ENCODE assay signal across 8 cellular contexts in genomic region chr20:32333988-32334885, GRCh38. TPM values are rescaled to one million over a fixed set of nuclear protein-coding genes. Genes with fewer than 3 reads are reported as not detected.
DNase-seq lines count a peak whose midpoint lies in the region; ATAC-seq and TF ChIP-seq lines count a peak whose summit lies in the region.

No MANE protein-coding gene starts in this region.

- POLR2A ChIA-PET in GM10248 (lab: Yijun Ruan, JAX) = no interaction called here

- no peak for TF ChIP-seq CTCF in GM10248 (IDR thresholded peaks at IDR 0.05; ENCODE audit: control extremely low read depth, extremely low read depth, low read depth, missing control alignments)

- peaks cover 29% of the 10 kb centered on the region for H3K36me3 Mint-ChIP-seq in activated T-cell treated with anti-CD3 and anti-CD28 coated beads, Interleukin-2, amount 50 U/mL, for 4 hours (ENCODE audit: insufficient read depth)
- H3K36me3 Mint-ChIP-seq in immature natural killer cell = peaks cover 11 to 32% (median 17%) of the 10 kb centered on the region in 3 donors

- H3K27me3 Mint-ChIP-seq in activated T-cell treated with anti-CD3 and anti-CD28 coated beads, Interleukin-2, amount 50 U/mL, for 4 hours (ENCODE audit: low read depth) = no peaks in the 10 kb centered on the region
- peaks cover 0 to 3% (median 0%) of the 10 kb centered on the region in 3 donors for H3K27me3 Mint-ChIP-seq in immature natural killer cell (ENCODE audit: low read depth in 3 of 3)

- no peaks in the 10 kb centered on the region for H3K9me3 Mint-ChIP-seq in activated T-cell treated with anti-CD3 and anti-CD28 coated beads, Interleukin-2, amount 50 U/mL, for 4 hours
- no peaks in the 10 kb centered on the region for H3K9me3 Mint-ChIP-seq in immature natural killer cell

- peak overlapping the region; percentile 36 to 95 (median 70) for H3K27ac Mint-ChIP-seq in immature natural killer cell

- peak; percentile 4 for ATAC-seq in HG03378 (IDR thresholded peaks at IDR 0.05; ENCODE audit: unreplicated experiment)
- ATAC-seq in activated T-cell treated with anti-CD3 and anti-CD28 coated beads, Interleukin-2, amount 50 U/mL, for 4 hours = peak; percentile 28 to 46

- DNase-seq in GM10248 (ENCODE audit: extremely low spot score) (peak; percentile 36), immature natural killer cell (peak in 1 of 3 donors; percentile 25), NK-92 (lab: John Stamatoyannopoulos, UW; ENCODE audit: unreplicated experiment) (no peak), foreskin melanocyte (no peak)
- peak; percentile 35 for DNase-seq in activated T-cell treated with anti-CD3 and anti-CD28 coated beads, Interleukin-2, amount 50 U/mL, for 4 hours
- peak; percentile 28 to 47 for DNase-seq in stimulated activated CD8-positive, alpha-beta memory T cell treated with anti-CD3 and anti-CD28 coated beads, Interleukin-2, amount 100 ng/mL, for 48 hours (ENCODE audit: low read depth in 2 of 2)
- DNase-seq in effector CD8-positive, alpha-beta T cell (lab: John Stamatoyannopoulos, UW) = no peak

- CTCF ChIA-PET in GM10248 (lab: Yijun Ruan, JAX) = interaction anchor here (2.3 kb wide), 1 partner anchor 122 kb away, joined by 5 read pairs; no protein-coding TSS in a partner anchor

- H3K4me1 Mint-ChIP-seq in activated T-cell treated with anti-CD3 and anti-CD28 coated beads, Interleukin-2, amount 50 U/mL, for 4 hours (ENCODE audit: low read depth) = peaks cover 43% of the 10 kb centered on the region
- peaks cover 5 to 14% of the 10 kb centered on the region in 2 donors for H3K4me1 Mint-ChIP-seq in immature natural killer cell

- peak overlapping the region; percentile 37 for H3K4me3 Mint-ChIP-seq in activated T-cell treated with anti-CD3 and anti-CD28 coated beads, Interleukin-2, amount 50 U/mL, for 4 hours
- peak overlapping the region in 2 of 5 donors; percentile 43 to 72 for H3K4me3 Mint-ChIP-seq in immature natural killer cell

RNA-seq across cellular contexts. Expression of gene ASXL1, which starts 23.9 kb away (rescaled TPM):
- 100 to 1,000 TPM; 138 to 194 (median 149) TPM for total RNA-seq in activated T-cell treated with anti-CD3 and anti-CD28 coated beads, Interleukin-2, amount 50 U/mL, for 4 hours
- polyA plus RNA-seq in immature natural killer cell = 10 to 100 TPM in 1 of 3 donors, 1 to 10 TPM in 2; 2.9 to 11.0 (median 5.3) TPM

RNA-seq across cellular contexts. Expression of gene KIF3B, which starts 56.8 kb away (rescaled TPM):
- total RNA-seq in activated T-cell treated with anti-CD3 and anti-CD28 coated beads, Interleukin-2, amount 50 U/mL, for 4 hours = 10 to 100 TPM; 69.3 to 90.4 (median 78.9) TPM
- polyA plus RNA-seq in immature natural killer cell = 1 to 10 TPM; 1.1 to 3.2 (median 1.4) TPM

Comparison
In these comparisons a context has a peak if more than half of its experiments do, and no peak if none do; other contexts are left out.
1. DNase-seq: peak in GM10248 (single experiment), activated T-cell treated with anti-CD3 and anti-CD28 coated beads, Interleukin-2, amount 50 U/mL, for 4 hours (single experiment) and stimulated activated CD8-positive, alpha-beta memory T cell treated with anti-CD3 and anti-CD28 coated beads, Interleukin-2, amount 100 ng/mL, for 48 hours (2 of 2); none in NK-92 (single experiment), effector CD8-positive, alpha-beta T cell (single experiment) and foreskin melanocyte (single experiment).